Comparison of ENCODE assay signal across 1 cellular context in the genomic region with DNA sequence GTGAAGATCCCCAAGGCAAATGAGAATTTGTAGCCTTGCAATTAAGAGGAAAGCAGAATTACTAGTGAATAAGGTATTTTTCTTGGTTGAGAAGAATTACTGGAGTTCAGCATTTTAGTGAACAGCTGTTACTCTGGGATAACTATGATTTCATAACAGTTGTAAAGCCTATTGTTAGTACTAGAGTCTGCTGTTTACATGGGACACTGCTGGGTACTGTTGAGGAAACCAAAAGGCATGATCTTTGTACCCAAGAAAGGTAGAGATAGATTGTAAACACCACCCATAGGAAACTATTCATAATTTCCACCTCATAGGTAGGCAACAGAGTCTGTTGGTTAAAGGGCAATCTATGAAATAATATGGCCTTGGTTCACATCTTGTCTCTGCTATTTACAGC.
TF ChIP-seq lines count a peak whose summit lies in the region.

No MANE protein-coding gene starts in this region.

TF ChIP-seq in HepG2, 621 proteins besides CTCF, POLR2A, EP300 and RAD21 (continued from another document and continues in another):
- TF ChIP-seq, protein P1, sequence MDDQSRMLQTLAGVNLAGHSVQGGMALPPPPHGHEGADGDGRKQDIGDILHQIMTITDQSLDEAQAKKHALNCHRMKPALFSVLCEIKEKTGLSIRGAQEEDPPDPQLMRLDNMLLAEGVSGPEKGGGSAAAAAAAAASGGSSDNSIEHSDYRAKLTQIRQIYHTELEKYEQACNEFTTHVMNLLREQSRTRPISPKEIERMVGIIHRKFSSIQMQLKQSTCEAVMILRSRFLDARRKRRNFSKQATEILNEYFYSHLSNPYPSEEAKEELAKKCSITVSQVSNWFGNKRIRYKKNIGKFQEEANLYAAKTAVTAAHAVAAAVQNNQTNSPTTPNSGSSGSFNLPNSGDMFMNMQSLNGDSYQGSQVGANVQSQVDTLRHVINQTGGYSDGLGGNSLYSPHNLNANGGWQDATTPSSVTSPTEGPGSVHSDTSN (CRISPR knock-in tag; IDR thresholded peaks at IDR 0.05; ENCODE audit: borderline replicate concordance) = no peak
- peak; percentile 93 for TF ChIP-seq BCL6 (CRISPR knock-in tag; IDR thresholded peaks at IDR 0.05)
- TF ChIP-seq PHF5A (CRISPR knock-in tag; IDR thresholded peaks at IDR 0.05; ENCODE audit: low read depth, unreplicated experiment) = no peak
- TF ChIP-seq ISX (CRISPR knock-in tag; conservative IDR thresholded peaks at IDR 0.05) = no peak
- TF ChIP-seq FOXP1 (IDR thresholded peaks at IDR 0.05) = no peak
- TF ChIP-seq FOXP1 (CRISPR knock-in tag; IDR thresholded peaks at IDR 0.05) = peak; percentile 80
- TF ChIP-seq, protein P2, sequence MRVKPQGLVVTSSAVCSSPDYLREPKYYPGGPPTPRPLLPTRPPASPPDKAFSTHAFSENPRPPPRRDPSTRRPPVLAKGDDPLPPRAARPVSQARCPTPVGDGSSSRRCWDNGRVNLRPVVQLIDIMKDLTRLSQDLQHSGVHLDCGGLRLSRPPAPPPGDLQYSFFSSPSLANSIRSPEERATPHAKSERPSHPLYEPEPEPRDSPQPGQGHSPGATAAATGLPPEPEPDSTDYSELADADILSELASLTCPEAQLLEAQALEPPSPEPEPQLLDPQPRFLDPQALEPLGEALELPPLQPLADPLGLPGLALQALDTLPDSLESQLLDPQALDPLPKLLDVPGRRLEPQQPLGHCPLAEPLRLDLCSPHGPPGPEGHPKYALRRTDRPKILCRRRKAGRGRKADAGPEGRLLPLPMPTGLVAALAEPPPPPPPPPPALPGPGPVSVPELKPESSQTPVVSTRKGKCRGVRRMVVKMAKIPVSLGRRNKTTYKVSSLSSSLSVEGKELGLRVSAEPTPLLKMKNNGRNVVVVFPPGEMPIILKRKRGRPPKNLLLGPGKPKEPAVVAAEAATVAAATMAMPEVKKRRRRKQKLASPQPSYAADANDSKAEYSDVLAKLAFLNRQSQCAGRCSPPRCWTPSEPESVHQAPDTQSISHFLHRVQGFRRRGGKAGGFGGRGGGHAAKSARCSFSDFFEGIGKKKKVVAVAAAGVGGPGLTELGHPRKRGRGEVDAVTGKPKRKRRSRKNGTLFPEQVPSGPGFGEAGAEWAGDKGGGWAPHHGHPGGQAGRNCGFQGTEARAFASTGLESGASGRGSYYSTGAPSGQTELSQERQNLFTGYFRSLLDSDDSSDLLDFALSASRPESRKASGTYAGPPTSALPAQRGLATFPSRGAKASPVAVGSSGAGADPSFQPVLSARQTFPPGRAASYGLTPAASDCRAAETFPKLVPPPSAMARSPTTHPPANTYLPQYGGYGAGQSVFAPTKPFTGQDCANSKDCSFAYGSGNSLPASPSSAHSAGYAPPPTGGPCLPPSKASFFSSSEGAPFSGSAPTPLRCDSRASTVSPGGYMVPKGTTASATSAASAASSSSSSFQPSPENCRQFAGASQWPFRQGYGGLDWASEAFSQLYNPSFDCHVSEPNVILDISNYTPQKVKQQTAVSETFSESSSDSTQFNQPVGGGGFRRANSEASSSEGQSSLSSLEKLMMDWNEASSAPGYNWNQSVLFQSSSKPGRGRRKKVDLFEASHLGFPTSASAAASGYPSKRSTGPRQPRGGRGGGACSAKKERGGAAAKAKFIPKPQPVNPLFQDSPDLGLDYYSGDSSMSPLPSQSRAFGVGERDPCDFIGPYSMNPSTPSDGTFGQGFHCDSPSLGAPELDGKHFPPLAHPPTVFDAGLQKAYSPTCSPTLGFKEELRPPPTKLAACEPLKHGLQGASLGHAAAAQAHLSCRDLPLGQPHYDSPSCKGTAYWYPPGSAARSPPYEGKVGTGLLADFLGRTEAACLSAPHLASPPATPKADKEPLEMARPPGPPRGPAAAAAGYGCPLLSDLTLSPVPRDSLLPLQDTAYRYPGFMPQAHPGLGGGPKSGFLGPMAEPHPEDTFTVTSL (CRISPR knock-in tag; IDR thresholded peaks at IDR 0.05; ENCODE audit: borderline replicate concordance) = peak; percentile 42; the same call in 1 of the 2 replicates
- TF ChIP-seq ZKSCAN8 (CRISPR knock-in tag; IDR thresholded peaks at IDR 0.05; ENCODE audit: borderline replicate concordance) = peak; percentile 27; the same call in 1 of the 2 replicates
- TF ChIP-seq RARA (CRISPR knock-in tag; IDR thresholded peaks at IDR 0.05) = peak; percentile 44; the same call in 1 of the 2 replicates
- no peak for TF ChIP-seq EEA1 (CRISPR knock-in tag; IDR thresholded peaks at IDR 0.05; ENCODE audit: borderline replicate concordance)
- TF ChIP-seq ASH2L (IDR thresholded peaks at IDR 0.05; ENCODE audit: insufficient read length, low read depth, low read length) = peak; percentile 19
- TF ChIP-seq, protein P3, sequence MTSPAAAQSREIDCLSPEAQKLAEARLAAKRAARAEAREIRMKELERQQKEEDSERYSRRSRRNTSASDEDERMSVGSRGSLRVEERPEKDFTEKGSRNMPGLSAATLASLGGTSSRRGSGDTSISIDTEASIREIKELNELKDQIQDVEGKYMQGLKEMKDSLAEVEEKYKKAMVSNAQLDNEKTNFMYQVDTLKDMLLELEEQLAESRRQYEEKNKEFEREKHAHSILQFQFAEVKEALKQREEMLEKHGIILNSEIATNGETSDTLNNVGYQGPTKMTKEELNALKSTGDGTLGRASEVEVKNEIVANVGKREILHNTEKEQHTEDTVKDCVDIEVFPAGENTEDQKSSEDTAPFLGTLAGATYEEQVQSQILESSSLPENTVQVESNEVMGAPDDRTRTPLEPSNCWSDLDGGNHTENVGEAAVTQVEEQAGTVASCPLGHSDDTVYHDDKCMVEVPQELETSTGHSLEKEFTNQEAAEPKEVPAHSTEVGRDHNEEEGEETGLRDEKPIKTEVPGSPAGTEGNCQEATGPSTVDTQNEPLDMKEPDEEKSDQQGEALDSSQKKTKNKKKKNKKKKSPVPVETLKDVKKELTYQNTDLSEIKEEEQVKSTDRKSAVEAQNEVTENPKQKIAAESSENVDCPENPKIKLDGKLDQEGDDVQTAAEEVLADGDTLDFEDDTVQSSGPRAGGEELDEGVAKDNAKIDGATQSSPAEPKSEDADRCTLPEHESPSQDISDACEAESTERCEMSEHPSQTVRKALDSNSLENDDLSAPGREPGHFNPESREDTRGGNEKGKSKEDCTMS (CRISPR knock-in tag; conservative IDR thresholded peaks at IDR 0.05) = no peak
- TF ChIP-seq, protein P4, sequence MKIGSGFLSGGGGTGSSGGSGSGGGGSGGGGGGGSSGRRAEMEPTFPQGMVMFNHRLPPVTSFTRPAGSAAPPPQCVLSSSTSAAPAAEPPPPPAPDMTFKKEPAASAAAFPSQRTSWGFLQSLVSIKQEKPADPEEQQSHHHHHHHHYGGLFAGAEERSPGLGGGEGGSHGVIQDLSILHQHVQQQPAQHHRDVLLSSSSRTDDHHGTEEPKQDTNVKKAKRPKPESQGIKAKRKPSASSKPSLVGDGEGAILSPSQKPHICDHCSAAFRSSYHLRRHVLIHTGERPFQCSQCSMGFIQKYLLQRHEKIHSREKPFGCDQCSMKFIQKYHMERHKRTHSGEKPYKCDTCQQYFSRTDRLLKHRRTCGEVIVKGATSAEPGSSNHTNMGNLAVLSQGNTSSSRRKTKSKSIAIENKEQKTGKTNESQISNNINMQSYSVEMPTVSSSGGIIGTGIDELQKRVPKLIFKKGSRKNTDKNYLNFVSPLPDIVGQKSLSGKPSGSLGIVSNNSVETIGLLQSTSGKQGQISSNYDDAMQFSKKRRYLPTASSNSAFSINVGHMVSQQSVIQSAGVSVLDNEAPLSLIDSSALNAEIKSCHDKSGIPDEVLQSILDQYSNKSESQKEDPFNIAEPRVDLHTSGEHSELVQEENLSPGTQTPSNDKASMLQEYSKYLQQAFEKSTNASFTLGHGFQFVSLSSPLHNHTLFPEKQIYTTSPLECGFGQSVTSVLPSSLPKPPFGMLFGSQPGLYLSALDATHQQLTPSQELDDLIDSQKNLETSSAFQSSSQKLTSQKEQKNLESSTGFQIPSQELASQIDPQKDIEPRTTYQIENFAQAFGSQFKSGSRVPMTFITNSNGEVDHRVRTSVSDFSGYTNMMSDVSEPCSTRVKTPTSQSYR (CRISPR knock-in tag; IDR thresholded peaks at IDR 0.05; ENCODE audit: borderline replicate concordance) = no peak
- TF ChIP-seq, protein P5, sequence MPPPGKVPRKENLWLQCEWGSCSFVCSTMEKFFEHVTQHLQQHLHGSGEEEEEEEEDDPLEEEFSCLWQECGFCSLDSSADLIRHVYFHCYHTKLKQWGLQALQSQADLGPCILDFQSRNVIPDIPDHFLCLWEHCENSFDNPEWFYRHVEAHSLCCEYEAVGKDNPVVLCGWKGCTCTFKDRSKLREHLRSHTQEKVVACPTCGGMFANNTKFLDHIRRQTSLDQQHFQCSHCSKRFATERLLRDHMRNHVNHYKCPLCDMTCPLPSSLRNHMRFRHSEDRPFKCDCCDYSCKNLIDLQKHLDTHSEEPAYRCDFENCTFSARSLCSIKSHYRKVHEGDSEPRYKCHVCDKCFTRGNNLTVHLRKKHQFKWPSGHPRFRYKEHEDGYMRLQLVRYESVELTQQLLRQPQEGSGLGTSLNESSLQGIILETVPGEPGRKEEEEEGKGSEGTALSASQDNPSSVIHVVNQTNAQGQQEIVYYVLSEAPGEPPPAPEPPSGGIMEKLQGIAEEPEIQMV (CRISPR knock-in tag; IDR thresholded peaks at IDR 0.05; ENCODE audit: low read depth) = no peak
- TF ChIP-seq, protein P6, sequence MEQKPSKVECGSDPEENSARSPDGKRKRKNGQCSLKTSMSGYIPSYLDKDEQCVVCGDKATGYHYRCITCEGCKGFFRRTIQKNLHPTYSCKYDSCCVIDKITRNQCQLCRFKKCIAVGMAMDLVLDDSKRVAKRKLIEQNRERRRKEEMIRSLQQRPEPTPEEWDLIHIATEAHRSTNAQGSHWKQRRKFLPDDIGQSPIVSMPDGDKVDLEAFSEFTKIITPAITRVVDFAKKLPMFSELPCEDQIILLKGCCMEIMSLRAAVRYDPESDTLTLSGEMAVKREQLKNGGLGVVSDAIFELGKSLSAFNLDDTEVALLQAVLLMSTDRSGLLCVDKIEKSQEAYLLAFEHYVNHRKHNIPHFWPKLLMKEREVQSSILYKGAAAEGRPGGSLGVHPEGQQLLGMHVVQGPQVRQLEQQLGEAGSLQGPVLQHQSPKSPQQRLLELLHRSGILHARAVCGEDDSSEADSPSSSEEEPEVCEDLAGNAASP (CRISPR knock-in tag; IDR thresholded peaks at IDR 0.05; ENCODE audit: borderline replicate concordance) = peak; percentile 15; the same call in 1 of the 2 replicates
- no peak for TF ChIP-seq BRD4 (CRISPR knock-in tag; IDR thresholded peaks at IDR 0.05)
- peak; percentile 29; the same call in 1 of the 2 replicates for TF ChIP-seq CREM (IDR thresholded peaks at IDR 0.05)
- TF ChIP-seq CREM (CRISPR knock-in tag; IDR thresholded peaks at IDR 0.05) = no peak
- TF ChIP-seq, protein P7, sequence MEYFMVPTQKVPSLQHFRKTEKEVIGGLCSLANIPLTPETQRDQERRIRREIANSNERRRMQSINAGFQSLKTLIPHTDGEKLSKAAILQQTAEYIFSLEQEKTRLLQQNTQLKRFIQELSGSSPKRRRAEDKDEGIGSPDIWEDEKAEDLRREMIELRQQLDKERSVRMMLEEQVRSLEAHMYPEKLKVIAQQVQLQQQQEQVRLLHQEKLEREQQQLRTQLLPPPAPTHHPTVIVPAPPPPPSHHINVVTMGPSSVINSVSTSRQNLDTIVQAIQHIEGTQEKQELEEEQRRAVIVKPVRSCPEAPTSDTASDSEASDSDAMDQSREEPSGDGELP (IDR thresholded peaks at IDR 0.05; ENCODE audit: borderline replicate concordance, low read depth) = peak; percentile 90
- peak; percentile 69; the same call in 1 of the 2 replicates for TF ChIP-seq NCOR1 (IDR thresholded peaks at IDR 0.05; ENCODE audit: borderline replicate concordance, low read length)
- TF ChIP-seq POGZ (CRISPR knock-in tag; IDR thresholded peaks at IDR 0.05) = peak; percentile 36; the same call in 1 of the 2 replicates
- TF ChIP-seq MEIS2 (CRISPR knock-in tag; IDR thresholded peaks at IDR 0.05) = no peak
- peak; percentile 32; the same call in 1 of the 2 replicates for TF ChIP-seq NCOA2 (CRISPR knock-in tag; IDR thresholded peaks at IDR 0.05)
- 0 out of 2 replicates have a peak, but pooled peaks have one; percentile 73 for TF ChIP-seq EHMT2 (IDR thresholded peaks at IDR 0.05; ENCODE audit: borderline replicate concordance, low read depth, low read length)
- TF ChIP-seq HOXD1 (CRISPR knock-in tag; IDR thresholded peaks at IDR 0.05) = no peak
- TF ChIP-seq GATAD2A (CRISPR knock-in tag; IDR thresholded peaks at IDR 0.05) = peak; percentile 69
- TF ChIP-seq ZSCAN30 (CRISPR knock-in tag; IDR thresholded peaks at IDR 0.05) = no peak
- TF ChIP-seq, protein P8, sequence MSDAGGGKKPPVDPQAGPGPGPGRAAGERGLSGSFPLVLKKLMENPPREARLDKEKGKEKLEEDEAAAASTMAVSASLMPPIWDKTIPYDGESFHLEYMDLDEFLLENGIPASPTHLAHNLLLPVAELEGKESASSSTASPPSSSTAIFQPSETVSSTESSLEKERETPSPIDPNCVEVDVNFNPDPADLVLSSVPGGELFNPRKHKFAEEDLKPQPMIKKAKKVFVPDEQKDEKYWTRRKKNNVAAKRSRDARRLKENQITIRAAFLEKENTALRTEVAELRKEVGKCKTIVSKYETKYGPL (CRISPR knock-in tag; IDR thresholded peaks at IDR 0.05) = 0 out of 2 replicates have a peak, but pooled peaks have one; percentile 21
- TF ChIP-seq TBL1XR1 (IDR thresholded peaks at IDR 0.05; ENCODE audit: borderline replicate concordance, low read length, partially characterized antibody) = peak; percentile 27
- TF ChIP-seq FOXA3 (CRISPR knock-in tag; IDR thresholded peaks at IDR 0.05) = peak; percentile 92
- peak; percentile 93 for TF ChIP-seq SOX5 (CRISPR knock-in tag; IDR thresholded peaks at IDR 0.05; ENCODE audit: borderline replicate concordance)
- TF ChIP-seq, protein P9, sequence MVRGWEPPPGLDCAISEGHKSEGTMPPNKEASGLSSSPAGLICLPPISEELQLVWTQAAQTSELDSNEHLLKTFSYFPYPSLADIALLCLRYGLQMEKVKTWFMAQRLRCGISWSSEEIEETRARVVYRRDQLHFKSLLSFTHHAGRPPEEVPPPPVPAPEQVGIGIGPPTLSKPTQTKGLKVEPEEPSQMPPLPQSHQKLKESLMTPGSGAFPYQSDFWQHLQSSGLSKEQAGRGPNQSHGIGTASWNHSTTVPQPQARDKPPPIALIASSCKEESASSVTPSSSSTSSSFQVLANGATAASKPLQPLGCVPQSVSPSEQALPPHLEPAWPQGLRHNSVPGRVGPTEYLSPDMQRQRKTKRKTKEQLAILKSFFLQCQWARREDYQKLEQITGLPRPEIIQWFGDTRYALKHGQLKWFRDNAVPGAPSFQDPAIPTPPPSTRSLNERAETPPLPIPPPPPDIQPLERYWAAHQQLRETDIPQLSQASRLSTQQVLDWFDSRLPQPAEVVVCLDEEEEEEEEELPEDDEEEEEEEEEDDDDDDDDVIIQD (CRISPR knock-in tag; IDR thresholded peaks at IDR 0.05; ENCODE audit: low read depth) = peak; percentile 88
- peak; percentile 19; the same call in 1 of the 2 replicates for TF ChIP-seq ZNF629 (CRISPR knock-in tag; conservative IDR thresholded peaks at IDR 0.05)
- no peak for TF ChIP-seq ZBTB1 (CRISPR knock-in tag; IDR thresholded peaks at IDR 0.05; ENCODE audit: borderline replicate concordance)
- peak; percentile 47 for TF ChIP-seq SAP130 (CRISPR knock-in tag; IDR thresholded peaks at IDR 0.05; ENCODE audit: low read depth)
- TF ChIP-seq KLF16 (CRISPR knock-in tag; IDR thresholded peaks at IDR 0.05) = 0 out of 4 replicates have a peak, but pooled peaks of 1 of the 2 experiments have one; percentile 18
- no peak for TF ChIP-seq TGIF2 (CRISPR knock-in tag; IDR thresholded peaks at IDR 0.05)
- no peak for TF ChIP-seq NFKBIZ (CRISPR knock-in tag; IDR thresholded peaks at IDR 0.05)
- TF ChIP-seq ZNF644 (CRISPR knock-in tag; IDR thresholded peaks at IDR 0.05; ENCODE audit: low read depth) = 0 out of 2 replicates have a peak, but pooled peaks have one; percentile 74
